Comparison of ENCODE assay signal across 1 cellular context in genomic region chr12:111445311-111446043, GRCh38.
A peak's percentile ranks its signal among the peaks of the same experiment; 100 is the strongest.
TF ChIP-seq lines count a peak whose summit lies in the region.

No MANE protein-coding gene starts in this region.

TF ChIP-seq in GM12878, 131 proteins besides CTCF, POLR2A, EP300 and RAD21 (continued from another document):
- TF ChIP-seq ZNF687 (IDR thresholded peaks at IDR 0.05), result no peak
- TF ChIP-seq JUNB (IDR thresholded peaks at IDR 0.05), result no peak
- no peak for TF ChIP-seq HSF1 (IDR thresholded peaks at IDR 0.05; ENCODE audit: low read depth, low read length)
- no peak for TF ChIP-seq RUNX3 (IDR thresholded peaks at IDR 0.05; ENCODE audit: low read length)
- no peak for TF ChIP-seq NFIC (IDR thresholded peaks at IDR 0.05; ENCODE audit: low read depth, low read length)
- no peak for TF ChIP-seq CBX5 (IDR thresholded peaks at IDR 0.05; ENCODE audit: low read depth)
- TF ChIP-seq NKRF (conservative IDR thresholded peaks at IDR 0.05), result no peak
- no peak for TF ChIP-seq ZNF384 (IDR thresholded peaks at IDR 0.05; ENCODE audit: borderline replicate concordance, low read depth, low read length)
- TF ChIP-seq IRF4 (IDR thresholded peaks at IDR 0.05; ENCODE audit: low read depth, low read length), result no peak
- TF ChIP-seq RELB (IDR thresholded peaks at IDR 0.05; ENCODE audit: low read depth), result 0 out of 2 replicates have a peak, but pooled peaks have one; percentile 21
- TF ChIP-seq MEF2B (IDR thresholded peaks at IDR 0.05; ENCODE audit: partially characterized antibody, poor library complexity, severe bottlenecking), result no peak
- no peak for TF ChIP-seq NRF1 (conservative IDR thresholded peaks at IDR 0.05; ENCODE audit: low read depth, low read length)
- no peak; the same call in 1 of the 2 replicates for TF ChIP-seq IKZF1 (conservative IDR thresholded peaks at IDR 0.05)
- peak in 1 of 2 experiments; percentile 30; a peak in 1 of 4 replicates for TF ChIP-seq IKZF2 (IDR thresholded peaks at IDR 0.05)
- no peak for TF ChIP-seq RBBP5 (conservative IDR thresholded peaks at IDR 0.05)
- TF ChIP-seq SREBF1 (IDR thresholded peaks at IDR 0.05; ENCODE audit: low read length), result no peak
- TF ChIP-seq BCLAF1 (IDR thresholded peaks at IDR 0.05), result no peak
- TF ChIP-seq NBN (IDR thresholded peaks at IDR 0.05), result no peak
- TF ChIP-seq ZZZ3 (IDR thresholded peaks at IDR 0.05; ENCODE audit: control insufficient read depth, insufficient read length, low read depth), result no peak
- TF ChIP-seq ZNF217 (IDR thresholded peaks at IDR 0.05), result no peak
- no peak for TF ChIP-seq CEBPB (IDR thresholded peaks at IDR 0.05; ENCODE audit: borderline replicate concordance in 1 of 2, low read depth in 2 of 2, low read length in 2 of 2)
- TF ChIP-seq RFX5 (IDR thresholded peaks at IDR 0.05; ENCODE audit: low read depth, low read length), result 0 out of 2 replicates have a peak, but pooled peaks have one; percentile 0
- no peak for TF ChIP-seq HDAC6 (IDR thresholded peaks at IDR 0.05; ENCODE audit: unreplicated experiment)
- TF ChIP-seq BMI1 (IDR thresholded peaks at IDR 0.05; ENCODE audit: borderline replicate concordance), result no peak
- 0 out of 2 replicates have a peak, but pooled peaks have one; percentile 22 for TF ChIP-seq YY1 (IDR thresholded peaks at IDR 0.05; ENCODE audit: low read depth, low read length)
- no peak for TF ChIP-seq POLR2AphosphoS2 (IDR thresholded peaks at IDR 0.05; ENCODE audit: low read depth, low read length)
- no peak for TF ChIP-seq ZNF274 (IDR thresholded peaks at IDR 0.05; ENCODE audit: insufficient read depth, insufficient read length)
